1 cellular context compared by ENCODE assay signal in the genomic region with DNA sequence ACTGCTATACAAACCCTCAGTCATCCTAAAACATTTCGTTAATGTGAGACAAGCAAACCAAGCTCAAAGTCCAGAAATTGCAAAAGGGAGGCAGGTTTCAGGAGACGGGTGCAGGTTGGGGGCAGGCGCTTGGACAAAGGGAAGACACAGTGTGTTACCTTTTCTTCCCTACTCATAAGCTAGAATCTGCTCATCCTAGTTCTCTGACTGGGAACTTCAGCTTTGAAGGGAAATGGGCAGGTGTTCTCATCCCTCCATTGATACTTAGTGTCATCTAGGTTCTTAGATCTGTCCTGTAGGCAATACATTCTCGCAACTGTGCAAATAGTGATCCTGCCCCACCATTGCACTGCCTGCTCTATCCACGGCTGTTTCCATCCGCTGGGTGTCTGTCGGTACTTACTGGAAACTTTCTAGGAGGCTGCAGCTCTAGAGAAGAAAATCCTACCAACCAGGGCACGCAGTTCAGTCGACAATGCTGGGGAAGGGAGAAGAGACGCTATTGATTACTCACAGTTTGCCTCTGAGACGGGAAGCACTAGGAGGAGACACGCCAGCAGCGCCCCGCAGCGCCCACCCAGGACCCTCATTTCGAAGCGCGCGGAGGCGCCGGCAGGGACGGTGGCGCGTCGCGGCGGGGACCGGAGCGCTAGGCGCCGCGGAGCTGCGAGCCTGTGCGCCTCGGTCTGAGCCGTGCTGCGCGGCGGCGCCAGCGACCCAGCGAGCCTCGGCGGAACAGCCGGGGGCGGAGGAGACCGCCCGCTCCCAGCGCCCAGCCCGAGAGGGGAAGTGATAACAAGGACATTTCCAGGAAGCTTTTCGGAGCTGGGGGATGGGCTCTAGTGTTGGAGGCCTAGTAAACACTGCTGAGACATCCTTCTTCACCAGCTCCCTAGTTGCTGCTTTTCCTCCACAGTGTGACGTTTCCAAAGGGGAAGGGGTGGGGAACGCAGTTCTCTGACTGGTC.
TF ChIP-seq lines count a peak whose summit lies in the region.

Gene PROS1 (minus strand): TSS at position 737 of the 967 bp plus-strand sequence. CDS start 147 bp downstream, at position 590.

TF ChIP-seq in HepG2, 621 proteins besides CTCF, POLR2A, EP300 and RAD21 (continued from another document):
- TF ChIP-seq NR2C2 (CRISPR knock-in tag; IDR thresholded peaks at IDR 0.05; ENCODE audit: borderline replicate concordance) (no peak), BORCS8-MEF2B (CRISPR knock-in tag; IDR thresholded peaks at IDR 0.05) (0 out of 2 replicates have a peak, but pooled peaks have one; percentile 63), RFXANK (CRISPR knock-in tag; IDR thresholded peaks at IDR 0.05) (no peak), MTA1 (CRISPR knock-in tag; IDR thresholded peaks at IDR 0.05; ENCODE audit: borderline replicate concordance) (peak; percentile 82), ZNF513 (CRISPR knock-in tag; conservative IDR thresholded peaks at IDR 0.05) (no peak), ZSCAN20 (CRISPR knock-in tag; IDR thresholded peaks at IDR 0.05; ENCODE audit: borderline replicate concordance) (peak; percentile 54; the same call in 1 of the 2 replicates), DPF2 (CRISPR knock-in tag; IDR thresholded peaks at IDR 0.05; ENCODE audit: borderline replicate concordance, low read depth) (no peak), MIER2 (CRISPR knock-in tag; IDR thresholded peaks at IDR 0.05) (peak; percentile 14; the same call in 1 of the 2 replicates), ISL2 (CRISPR knock-in tag; IDR thresholded peaks at IDR 0.05) (no peak; the same call in none of the 2 replicates), E2F1 (CRISPR knock-in tag; IDR thresholded peaks at IDR 0.05) (peak; percentile 61; the same call in 1 of the 2 replicates), ZSCAN22 (CRISPR knock-in tag; IDR thresholded peaks at IDR 0.05) (no peak), CCAR2 (optimal IDR thresholded peaks at IDR 0.05; ENCODE audit: low read depth, low read length) (peak; percentile 61), ZSCAN30 (CRISPR knock-in tag; IDR thresholded peaks at IDR 0.05) (0 out of 2 replicates have a peak, but pooled peaks have one; percentile 58), ZNF569 (CRISPR knock-in tag; IDR thresholded peaks at IDR 0.05; ENCODE audit: borderline replicate concordance) (no peak), EZH2 (conservative IDR thresholded peaks at IDR 0.05; ENCODE audit: low read depth, low read length) (no peak), ZNF263 (CRISPR knock-in tag; IDR thresholded peaks at IDR 0.05) (peak; percentile 26; the same call in 1 of the 2 replicates), ZSCAN9 (CRISPR knock-in tag; IDR thresholded peaks at IDR 0.05; ENCODE audit: borderline replicate concordance) (no peak), KDM5B (CRISPR knock-in tag; IDR thresholded peaks at IDR 0.05; ENCODE audit: borderline replicate concordance) (peak; percentile 66; the same call in 1 of the 2 replicates)
- TF ChIP-seq, protein P1, sequence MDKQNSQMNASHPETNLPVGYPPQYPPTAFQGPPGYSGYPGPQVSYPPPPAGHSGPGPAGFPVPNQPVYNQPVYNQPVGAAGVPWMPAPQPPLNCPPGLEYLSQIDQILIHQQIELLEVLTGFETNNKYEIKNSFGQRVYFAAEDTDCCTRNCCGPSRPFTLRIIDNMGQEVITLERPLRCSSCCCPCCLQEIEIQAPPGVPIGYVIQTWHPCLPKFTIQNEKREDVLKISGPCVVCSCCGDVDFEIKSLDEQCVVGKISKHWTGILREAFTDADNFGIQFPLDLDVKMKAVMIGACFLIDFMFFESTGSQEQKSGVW (CRISPR knock-in tag; IDR thresholded peaks at IDR 0.05; ENCODE audit: borderline replicate concordance), result no peak
- TF ChIP-seq, protein P2, sequence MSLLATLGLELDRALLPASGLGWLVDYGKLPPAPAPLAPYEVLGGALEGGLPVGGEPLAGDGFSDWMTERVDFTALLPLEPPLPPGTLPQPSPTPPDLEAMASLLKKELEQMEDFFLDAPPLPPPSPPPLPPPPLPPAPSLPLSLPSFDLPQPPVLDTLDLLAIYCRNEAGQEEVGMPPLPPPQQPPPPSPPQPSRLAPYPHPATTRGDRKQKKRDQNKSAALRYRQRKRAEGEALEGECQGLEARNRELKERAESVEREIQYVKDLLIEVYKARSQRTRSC (CRISPR knock-in tag; IDR thresholded peaks at IDR 0.05; ENCODE audit: low read depth), result no peak
- TF ChIP-seq, protein P3, sequence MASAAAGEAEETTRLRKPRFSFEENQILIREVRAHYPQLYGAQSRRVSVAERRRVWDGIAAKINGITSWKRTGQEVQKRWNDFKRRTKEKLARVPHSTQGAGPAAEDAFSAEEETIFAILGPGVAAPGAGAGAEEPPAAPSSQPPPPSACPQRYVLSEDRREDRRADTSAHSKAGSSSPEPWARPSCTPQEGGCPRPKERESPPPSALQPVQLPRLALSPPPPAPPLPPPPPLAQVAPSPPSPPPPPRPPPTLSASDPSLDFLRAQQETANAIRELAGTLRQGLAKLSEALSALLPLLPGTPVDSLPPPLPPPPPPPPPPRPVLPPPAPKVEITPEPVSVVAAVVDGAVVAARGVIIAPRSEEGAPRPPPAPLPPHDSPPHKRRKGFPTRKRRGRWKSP (CRISPR knock-in tag; IDR thresholded peaks at IDR 0.05), result peak; percentile 96
